In genomic region chr1:192477630-192478029, GRCh38 we compare ENCODE assay signal across 8 cellular contexts.
DNase-seq lines count a peak whose midpoint lies in the region; ATAC-seq and TF ChIP-seq lines count a peak whose summit lies in the region.

No MANE protein-coding gene starts in this region.

- peak; percentile 33 for TF ChIP-seq CTCF in AG04449 (IDR thresholded peaks at IDR 0.05; ENCODE audit: insufficient read depth, low read length, missing control alignments)
- peak; percentile 32 for TF ChIP-seq CTCF in GM12873 (IDR thresholded peaks at IDR 0.05; ENCODE audit: insufficient read depth, low read depth, low read length, missing control alignments)

- H3K4me3 Mint-ChIP-seq in naive B cell: no peak overlapping the region

- peak; percentile 64 for ATAC-seq in HG02885 (IDR thresholded peaks at IDR 0.05; ENCODE audit: poor library complexity, unreplicated experiment)
- ATAC-seq in naive B cell (ENCODE audit: low read depth in 2 of 2): peak; percentile 67 to 78
- ATAC-seq in GM18858 (IDR thresholded peaks at IDR 0.05; ENCODE audit: unreplicated experiment): no peak

- peaks cover 0 to 4% (median 0%) of the 10 kb centered on the region in 7 donors for H3K9me3 Mint-ChIP-seq in naive B cell

- H3K4me1 Mint-ChIP-seq in naive B cell: no peaks in the 10 kb centered on the region

- DNase-seq in AG04449 (ENCODE audit: low read depth, low spot score) (no peak), NCI-H82 treated with DMSO at 0.1 percent for 48 hours (lab: John Stamatoyannopoulos, UW; ENCODE audit: unreplicated experiment) (peak; percentile 21), dedifferentiated amniotic fluid mesenchymal stem cell (ENCODE audit: extremely low spot score) (peak; percentile 65), naive B cell (peak; percentile 51)
- DNase-seq in activated CD4-positive, alpha-beta T cell treated with anti-CD3 and anti-CD28 coated beads, Interleukin-2, amount 50 U/mL, for 1 hour: no peak

- H3K36me3 Mint-ChIP-seq in naive B cell: no peaks in the 10 kb centered on the region

- no peak overlapping the region for H3K4me3 ChIP-seq in AG04449 (ENCODE audit: low read depth, low read length)

- peaks cover 26 to 30% (median 29%) of the 10 kb centered on the region in 3 donors for H3K27me3 Mint-ChIP-seq in naive B cell

- POLR2A ChIA-PET in AG04449 (lab: Yijun Ruan, JAX): no interaction called here

- no peak overlapping the region for H3K27ac Mint-ChIP-seq in naive B cell

- CTCF ChIA-PET in AG04449 (lab: Yijun Ruan, JAX): interaction anchor here (0.6 to 6.7 kb wide), 38 partner anchors 11 to 630 kb away, joined by 3 to 226 read pairs (median 4); partner anchors contain the start of genes RGS1 and RGS2

Comparison
In these comparisons a context has a peak if more than half of its experiments do, and no peak if none do; other contexts are left out.
1. DNase-seq: peak in NCI-H82 treated with DMSO at 0.1 percent for 48 hours (single experiment), dedifferentiated amniotic fluid mesenchymal stem cell (single experiment) and naive B cell (single experiment); none in AG04449 (single experiment) and activated CD4-positive, alpha-beta T cell treated with anti-CD3 and anti-CD28 coated beads, Interleukin-2, amount 50 U/mL, for 1 hour (single experiment).